Comparison of ENCODE assay signal across 9 cellular contexts in genomic region chr6:113908801-113909200, GRCh38. TPM values are rescaled to one million over a fixed set of nuclear protein-coding genes. Genes with fewer than 3 reads are reported as not detected.
DNase-seq lines count a peak whose midpoint lies in the region; ATAC-seq, FAIRE-seq and TF ChIP-seq lines count a peak whose summit lies in the region.
"Had no signal": no experiment of that assay in that cellular context is flagged by ENCODE, and none has a peak within 500 bp of the region (broad histone marks: within the 10 kb centered on the region; RNA-seq: fewer than 3 reads in every experiment).

No MANE protein-coding gene starts in this region.

- H3K27me3 Mint-ChIP-seq in astrocyte (ENCODE audit: low read depth, unreplicated experiment) (no peaks in the 10 kb centered on the region), nephron progenitor cell (ENCODE audit: low read depth, poor library complexity) (peaks cover 3% of the 10 kb centered on the region)

- H3K4me1 ChIP-seq in astrocyte (ENCODE audit: insufficient read depth, low read length) (peaks cover 9% of the 10 kb centered on the region), mesendoderm (ENCODE audit: control insufficient read depth, low read depth, low read length) (no peaks in the 10 kb centered on the region)

- H2AK5ac ChIP-seq in mesendoderm (ENCODE audit: low read length) = no peak overlapping the region

- H3K4me3 Mint-ChIP-seq in astrocyte (ENCODE audit: unreplicated experiment) (no peak overlapping the region), nephron progenitor cell (no peak overlapping the region)
- H3K4me3 Mint-ChIP-seq: GM23338 had no signal

- no peaks in the 10 kb centered on the region for H3K27me3 ChIP-seq in H7 (ENCODE audit: control insufficient read depth, insufficient read depth, low read length)
- H3K27me3 ChIP-seq in astrocyte (ENCODE audit: insufficient read depth, low read length) = no peaks in the 10 kb centered on the region
- no peaks in the 10 kb centered on the region for H3K27me3 ChIP-seq in mesendoderm (ENCODE audit: insufficient read depth, low read length, poor library complexity)

- peak overlapping the region; percentile 47 for H3K4me2 ChIP-seq in astrocyte (ENCODE audit: low read length)
- no peak overlapping the region for H3K4me2 ChIP-seq in mesendoderm (ENCODE audit: low read length)
- H3K4me2 ChIP-seq: GM23338 had no signal

- H3K36me3 ChIP-seq in H7 (replicated peaks; ENCODE audit: control insufficient read depth, insufficient read depth, low read length) = no peaks in the 10 kb centered on the region
- no peaks in the 10 kb centered on the region for H3K36me3 ChIP-seq in astrocyte (ENCODE audit: insufficient read depth, low read length)
- H3K36me3 ChIP-seq in mesendoderm (ENCODE audit: control insufficient read depth, insufficient read depth, low read length) = no peaks in the 10 kb centered on the region

- no peak overlapping the region for H3K23ac ChIP-seq in mesendoderm (ENCODE audit: low read length)

- H3K9me3 ChIP-seq in astrocyte (ENCODE audit: insufficient read depth, low read depth, low read length) = no peaks in the 10 kb centered on the region

- no peak overlapping the region for H2BK15ac ChIP-seq in mesendoderm (replicated peaks; ENCODE audit: low read depth)

- no peaks in the 10 kb centered on the region for H3K79me1 ChIP-seq in mesendoderm (ENCODE audit: low read length)

- no peak overlapping the region for H3K56ac ChIP-seq in mesendoderm (ENCODE audit: low read length)

- H2BK5ac ChIP-seq in mesendoderm (ENCODE audit: low read length) = no peak overlapping the region

- peak overlapping the region; percentile 64 for H3K27ac Mint-ChIP-seq in astrocyte (ENCODE audit: unreplicated experiment)
- no peak overlapping the region for H3K27ac Mint-ChIP-seq in nephron progenitor cell
- H3K27ac Mint-ChIP-seq: GM23338, HFFc6 had no signal

- no peak overlapping the region for H2BK120ac ChIP-seq in mesendoderm (ENCODE audit: low read depth, low read length)

- H3K9me3 Mint-ChIP-seq in astrocyte (ENCODE audit: unreplicated experiment) = peaks cover 3% of the 10 kb centered on the region
- H3K9me3 Mint-ChIP-seq in nephron progenitor cell = peaks cover 8% of the 10 kb centered on the region
- H3K9me3 Mint-ChIP-seq: GM23338, HFFc6 had no signal

- TF ChIP-seq CTCF in astrocyte (IDR thresholded peaks at IDR 0.05; ENCODE audit: insufficient read depth, low read depth, low read length) = no peak
- no peak for TF ChIP-seq CTCF in nephron progenitor cell (IDR thresholded peaks at IDR 0.05)

- no peaks in the 10 kb centered on the region for H4K20me1 ChIP-seq in astrocyte (ENCODE audit: insufficient read depth, low read length)

- DNase-seq in H7 (peak; percentile 8), astrocyte (ENCODE audit: low read depth) (peak; percentile 55), mesendoderm (peak; percentile 29), nephron progenitor cell (no peak), GM12891 (ENCODE audit: insufficient read length, low spot score) (no peak), hippocampal formation (lab: John Stamatoyannopoulos, UW) (no peak)

- FAIRE-seq in astrocyte (lab: Jason Lieb, UNC) = no peak
- FAIRE-seq in GM12891 (lab: Jason Lieb, UNC) = no peak

- ATAC-seq in GM18870 (IDR thresholded peaks at IDR 0.05; ENCODE audit: unreplicated experiment) = no peak

- H3K36me3 Mint-ChIP-seq in astrocyte (ENCODE audit: low read depth, unreplicated experiment) (no peaks in the 10 kb centered on the region), nephron progenitor cell (ENCODE audit: low read depth) (no peaks in the 10 kb centered on the region)

- H3K9ac ChIP-seq in astrocyte (ENCODE audit: low read length) (peak overlapping the region; percentile 44), mesendoderm (ENCODE audit: low read length) (no peak overlapping the region)

- no peak overlapping the region for H4K8ac ChIP-seq in mesendoderm (ENCODE audit: low read depth, low read length)

- no peak for TF ChIP-seq POLR2A in GM12891 (IDR thresholded peaks at IDR 0.05; ENCODE audit: low read depth, low read length)

- no peak overlapping the region for H3K4ac ChIP-seq in mesendoderm (ENCODE audit: low read depth, low read length)

- H4K5ac ChIP-seq in mesendoderm (ENCODE audit: low read length) = no peak overlapping the region

- H3K79me2 ChIP-seq in astrocyte (ENCODE audit: insufficient read depth, low read length) = no peaks in the 10 kb centered on the region
- H3K79me2 ChIP-seq in mesendoderm (ENCODE audit: control insufficient read depth, insufficient read depth, low read length) = no peaks in the 10 kb centered on the region

- H3K4me1 Mint-ChIP-seq in astrocyte (ENCODE audit: low read depth, unreplicated experiment) (peaks cover 12% of the 10 kb centered on the region), nephron progenitor cell (peaks cover 19% of the 10 kb centered on the region)

- no peak overlapping the region for H2AFZ ChIP-seq in astrocyte (ENCODE audit: low read depth, low read length)
- H2AFZ ChIP-seq: GM23338 had no signal

- no peak overlapping the region for H3K18ac ChIP-seq in mesendoderm (ENCODE audit: low read length)

- no CpG with 5 or more reads among the region's 3 CpGs for WGBS in mesendoderm (ENCODE audit: extremely low coverage, insufficient coverage, low lambda C conversion rate)

- no peak overlapping the region for H3K4me3 ChIP-seq in H7 (ENCODE audit: insufficient read depth, low read depth, low read length)
- no peak overlapping the region for H3K4me3 ChIP-seq in astrocyte (ENCODE audit: insufficient read depth, low read depth, low read length)
- H3K4me3 ChIP-seq in mesendoderm (ENCODE audit: low read length) = no peak overlapping the region
- H3K4me3 ChIP-seq: GM23338 had no signal

- H3K27ac ChIP-seq in astrocyte (ENCODE audit: low read depth, low read length) (no peak overlapping the region), mesendoderm (ENCODE audit: low read depth, low read length) (no peak overlapping the region)

TF ChIP-seq in GM12891, 5 proteins besides CTCF, POLR2A, EP300 and RAD21:
- TF ChIP-seq PAX5 (IDR thresholded peaks at IDR 0.05; ENCODE audit: insufficient read depth, low read length, severe bottlenecking) (no peak), TAF1 (IDR thresholded peaks at IDR 0.05; ENCODE audit: low read depth, low read length) (no peak), POU2F2 (IDR thresholded peaks at IDR 0.05; ENCODE audit: low read depth, low read length) (no peak)

RNA-seq across cellular contexts. Expression of gene MARCKS, which starts 51.7 kb away (rescaled TPM):
- total RNA-seq in H7 (2014; rRNA removed; shearing (Covaris generic)) = 91.0 and 92.7 TPM in 2 replicates
- 240 and 261 TPM in 2 replicates for total RNA-seq in astrocyte
- 91.9 TPM for polyA plus RNA-seq in mesendoderm (2013, experiment 1 of 2)
- polyA plus RNA-seq in mesendoderm (2013, experiment 2 of 2) = 90.6 TPM
- polyA plus RNA-seq in GM12891 (2012; ENCODE audit: low read depth, missing spikeins) = 41.6 TPM

Comparison
In these comparisons a context has a peak if more than half of its experiments do, and no peak if none do; other contexts are left out.
1. DNase-seq: peak in H7 (single experiment), astrocyte (single experiment) and mesendoderm (single experiment); none in nephron progenitor cell (single experiment), GM12891 (single experiment) and hippocampal formation (0 of 2).